In the genomic region with DNA sequence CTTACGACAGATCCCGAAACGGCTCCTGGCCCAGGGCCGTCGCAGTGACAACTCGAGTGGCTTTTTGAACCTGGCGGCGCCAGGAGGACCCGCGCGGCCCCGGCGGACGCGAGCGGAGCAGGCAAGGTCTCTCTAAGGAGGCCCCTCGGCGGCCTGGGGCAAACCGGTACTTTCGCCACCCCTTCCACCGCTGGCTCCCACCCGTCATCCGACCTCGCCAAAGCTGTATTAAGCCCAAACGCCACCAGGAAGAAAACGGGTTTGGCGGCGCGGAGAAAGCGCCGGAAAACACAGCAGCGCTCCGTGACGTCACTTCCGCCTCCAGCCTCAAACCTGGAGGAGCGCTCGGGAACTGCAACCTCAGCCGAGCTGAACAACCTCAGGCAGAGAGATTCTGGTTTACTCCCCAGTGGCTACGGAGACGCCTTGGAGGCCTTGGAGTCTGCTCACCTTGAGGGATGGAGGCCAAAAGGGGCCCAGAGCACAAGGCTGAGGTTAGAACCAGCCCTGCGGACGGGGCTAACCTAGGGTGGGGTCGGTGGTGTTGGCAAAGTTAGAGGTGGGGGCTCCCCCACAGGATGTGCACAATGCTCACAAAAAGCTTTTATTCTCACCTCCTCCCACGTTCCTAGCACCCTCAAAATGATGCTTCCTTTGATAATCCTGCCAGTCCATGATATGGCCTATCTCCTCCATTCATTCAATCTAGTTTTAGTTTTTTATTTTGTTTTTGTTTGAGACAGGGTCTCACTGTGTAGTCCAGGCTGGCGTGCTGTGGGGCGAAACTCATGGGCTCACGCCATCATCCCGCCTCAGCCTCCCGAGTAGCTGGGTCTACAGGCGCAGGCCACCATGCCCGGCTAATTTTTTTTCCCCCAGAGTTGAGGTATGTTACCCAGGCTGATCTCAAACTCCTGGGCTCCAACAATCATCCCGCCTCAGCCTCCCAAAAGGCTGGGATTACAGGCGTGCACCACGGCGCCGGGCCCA, we compare ENCODE assay signal across 8 cellular contexts. TPM values are rescaled to one million over a fixed set of nuclear protein-coding genes. Genes with fewer than 3 reads are reported as not detected.
DNase-seq lines count a peak whose midpoint lies in the region; ATAC-seq and TF ChIP-seq lines count a peak whose summit lies in the region.

A gene (minus strand): TSS at position 295 of the 990 bp plus-strand sequence. CDS start 15,484 bp downstream, outside the sequence.

- ATAC-seq in HG03457 (IDR thresholded peaks at IDR 0.05; ENCODE audit: unreplicated experiment) = peak; percentile 59

- H3K36me3 ChIP-seq in BJ (ENCODE audit: control insufficient read depth, insufficient read depth, low read length) = peaks cover 7% of the 10 kb centered on the region

- POLR2A ChIA-PET in BJ (lab: Charles Lee) = no interaction called here

- TF ChIP-seq CTCF in BJ (IDR thresholded peaks at IDR 0.05; ENCODE audit: insufficient read depth, low read depth, low read length) = peak; percentile 66
- TF ChIP-seq CTCF in coronary artery (IDR thresholded peaks at IDR 0.05) = peak; percentile 60

- CTCF ChIA-PET in BJ (lab: Yijun Ruan, JAX) = interaction anchor here (0.8 to 1.1 kb wide), 3 partner anchors 20 to 61 kb away, joined by 3 to 4 read pairs (median 3); no protein-coding TSS in a partner anchor

- H3K27ac ChIP-seq in coronary artery = peak within 1 kb of the TSS; percentile 85 to 87

- H3K4me3 ChIP-seq in BJ (ENCODE audit: low read depth, low read length) (peak within 1 kb of the TSS; percentile 77), coronary artery (peak within 1 kb of the TSS; percentile 76)

- no peaks in the 10 kb centered on the region for H3K27me3 ChIP-seq in BJ (ENCODE audit: control insufficient read depth, insufficient read depth, low read length)

- DNase-seq in BJ (ENCODE audit: low read depth) = peak; percentile 28
- DNase-seq in GM19238 (ENCODE audit: insufficient read length, low spot score) = peak; percentile 91
- peak; percentile 28 for DNase-seq in NCI-H524 treated with DMSO at 0.1 percent for 48 hours (lab: John Stamatoyannopoulos, UW)
- DNase-seq in activated CD4-positive, alpha-beta T cell treated with anti-CD3 and anti-CD28 coated beads for 48 hours = peak; percentile 95
- peak; percentile 88 for DNase-seq in coronary artery (ENCODE audit: low spot score)
- DNase-seq in left kidney (ENCODE audit: low read depth, low spot score) = peak; percentile 97
- peak; percentile 93 to 94 for DNase-seq in stimulated activated CD4-positive, alpha-beta T cell treated with anti-CD3 and anti-CD28 coated beads, Interleukin-2, amount 100 ng/mL, for 24 hours

RNA-seq across cellular contexts. Expression of the gene that starts here (rescaled TPM):
- 16.6 and 21.4 TPM in 2 replicates for polyA plus RNA-seq in BJ (2011; rRNA removed)
- 5.4 and 6.2 TPM in 2 replicates for polyA minus RNA-seq in BJ (2011; rRNA and poly(A)+ RNA removed)

Comparison
In these comparisons a context has a peak if more than half of its experiments do, and no peak if none do; other contexts are left out.
1. Peak in every context shown above with its lines: DNase-seq, ATAC-seq, H3K4me3 ChIP-seq and H3K27ac ChIP-seq.
2. DNase-seq: peak in every context shown above with its lines; median percentile 97 in left kidney; 95 in activated CD4-positive, alpha-beta T cell treated with anti-CD3 and anti-CD28 coated beads for 48 hours; 94 in stimulated activated CD4-positive, alpha-beta T cell treated with anti-CD3 and anti-CD28 coated beads, Interleukin-2, amount 100 ng/mL, for 24 hours; 91 in GM19238; 88 in coronary artery; 28 in BJ; 28 in NCI-H524 treated with DMSO at 0.1 percent for 48 hours.